ENCODE assay signal across 1 cellular context in the genomic region with DNA sequence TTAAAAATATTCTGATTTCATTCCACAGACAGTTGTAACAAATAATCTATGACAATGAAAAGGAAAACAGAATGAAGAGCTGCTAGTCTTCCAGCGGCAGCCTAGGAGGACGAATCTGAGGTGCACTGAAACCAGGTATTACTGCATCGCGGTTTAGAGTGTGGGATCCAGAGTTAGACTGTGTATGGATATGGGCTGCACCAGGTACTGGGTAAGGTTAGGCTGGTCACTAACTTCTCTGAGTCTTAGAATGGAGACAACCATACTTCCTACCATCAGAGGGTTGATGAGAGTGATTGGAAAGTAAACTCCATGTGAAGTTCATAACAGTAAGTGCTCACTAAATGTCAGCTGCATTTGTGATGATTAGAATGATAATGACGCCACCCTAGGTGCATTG.
TF ChIP-seq lines count a peak whose summit lies in the region.

No MANE protein-coding gene starts in this region.

TF ChIP-seq in H1, 55 proteins besides CTCF, POLR2A, EP300 and RAD21:
- TF ChIP-seq PHF8 (conservative IDR thresholded peaks at IDR 0.05; ENCODE audit: low read depth, low read length) (no peak), SP4 (IDR thresholded peaks at IDR 0.05; ENCODE audit: low read length) (no peak), BRCA1 (IDR thresholded peaks at IDR 0.05; ENCODE audit: low read depth, low read length) (no peak), CTBP2 (IDR thresholded peaks at IDR 0.05; ENCODE audit: borderline replicate concordance, insufficient read depth, insufficient read length, low read length) (no peak), KDM4A (IDR thresholded peaks at IDR 0.05; ENCODE audit: low read depth, low read length, severe bottlenecking) (no peak), TAF7 (optimal IDR thresholded peaks at IDR 0.05; ENCODE audit: borderline replicate concordance, low read depth, low read length) (no peak), NRF1 (IDR thresholded peaks at IDR 0.05; ENCODE audit: low read depth, low read length) (no peak), FOSL1 (IDR thresholded peaks at IDR 0.05; ENCODE audit: insufficient read depth, low read depth, low read length) (no peak), POLR2AphosphoS5 (IDR thresholded peaks at IDR 0.05; ENCODE audit: low read depth, low read length) (no peak), TEAD4 (IDR thresholded peaks at IDR 0.05; ENCODE audit: low read depth, low read length) (no peak), TCF12 (IDR thresholded peaks at IDR 0.05; ENCODE audit: low read depth, low read length) (no peak), SIRT6 (IDR thresholded peaks at IDR 0.05; ENCODE audit: low read length) (no peak), SRF (IDR thresholded peaks at IDR 0.05; ENCODE audit: low read depth, low read length) (no peak), BCL11A (IDR thresholded peaks at IDR 0.05; ENCODE audit: low read depth in 2 of 2, low read length in 2 of 2) (no peak), CHD2 (IDR thresholded peaks at IDR 0.05; ENCODE audit: low read length) (no peak)
- TF ChIP-seq, protein P1, sequence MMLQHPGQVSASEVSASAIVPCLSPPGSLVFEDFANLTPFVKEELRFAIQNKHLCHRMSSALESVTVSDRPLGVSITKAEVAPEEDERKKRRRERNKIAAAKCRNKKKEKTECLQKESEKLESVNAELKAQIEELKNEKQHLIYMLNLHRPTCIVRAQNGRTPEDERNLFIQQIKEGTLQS (IDR thresholded peaks at IDR 0.05; ENCODE audit: insufficient read depth, low read depth, low read length) = no peak
